11 cellular contexts compared by ENCODE assay signal in genomic region chr22:39470462-39471335, GRCh38. TPM values are rescaled to one million over a fixed set of nuclear protein-coding genes. Genes with fewer than 3 reads are reported as not detected.
DNase-seq lines count a peak whose midpoint lies in the region; ATAC-seq and TF ChIP-seq lines count a peak whose summit lies in the region.
"Had no signal": no experiment of that assay in that cellular context is flagged by ENCODE, and none has a peak within 500 bp of the region (broad histone marks: within the 10 kb centered on the region; RNA-seq: fewer than 3 reads in every experiment).

No MANE protein-coding gene starts in this region.

- no peak overlapping the region for H3K9ac ChIP-seq in neural progenitor cell

- H3K9me3 ChIP-seq in neural progenitor cell (ENCODE audit: low read depth), result no peaks in the 10 kb centered on the region

- H3K4me1 ChIP-seq in neural progenitor cell, result peaks cover 51% of the 10 kb centered on the region
- no peaks in the 10 kb centered on the region for H3K4me1 ChIP-seq in foreskin keratinocyte

- H3K4me3 Mint-ChIP-seq in IgD-negative memory B cell (peak overlapping the region in 3 of 4 donors; percentile 15 to 80 (median 75)), neural progenitor cell (peak overlapping the region; percentile 75)
- no peak overlapping the region for H3K4me3 Mint-ChIP-seq in dendritic cell treated with granulocyte-macrophage colony-stimulating factor and Interleukin-4, amounts not matched to agents 40 ng/mL and 50 ng/mL, for 4 days
- H3K4me3 Mint-ChIP-seq: activated naive CD4-positive, alpha-beta T cell treated with anti-CD3 and anti-CD28 coated beads, Interleukin-2, amount 10 ng/mL, durations not matched to agents 7 days and 5 days; effector memory CD8-positive, alpha-beta T cell had no signal

- ATAC-seq in foreskin keratinocyte, result no peak

- no peaks in the 10 kb centered on the region for H3K36me3 Mint-ChIP-seq in IgD-negative memory B cell
- no peaks in the 10 kb centered on the region for H3K36me3 Mint-ChIP-seq in dendritic cell treated with granulocyte-macrophage colony-stimulating factor and Interleukin-4, amounts not matched to agents 40 ng/mL and 50 ng/mL, for 4 days (ENCODE audit: low read depth)
- peaks cover 2% of the 10 kb centered on the region for H3K36me3 Mint-ChIP-seq in neural progenitor cell

- no peaks in the 10 kb centered on the region for H3K9me3 Mint-ChIP-seq in IgD-negative memory B cell
- H3K9me3 Mint-ChIP-seq in dendritic cell treated with granulocyte-macrophage colony-stimulating factor and Interleukin-4, amounts not matched to agents 40 ng/mL and 50 ng/mL, for 4 days, result no peaks in the 10 kb centered on the region
- peaks cover under 1% of the 10 kb centered on the region for H3K9me3 Mint-ChIP-seq in neural progenitor cell
- H3K9me3 Mint-ChIP-seq: activated naive CD4-positive, alpha-beta T cell treated with anti-CD3 and anti-CD28 coated beads, Interleukin-2, amount 10 ng/mL, durations not matched to agents 7 days and 5 days; effector memory CD8-positive, alpha-beta T cell had no signal

- H3K27ac Mint-ChIP-seq in IgD-negative memory B cell (peak overlapping the region; percentile 30 to 95 (median 93)), neural progenitor cell (peak overlapping the region; percentile 94)
- H3K27ac Mint-ChIP-seq in dendritic cell treated with granulocyte-macrophage colony-stimulating factor and Interleukin-4, amounts not matched to agents 40 ng/mL and 50 ng/mL, for 4 days, result peak overlapping the region; percentile 73

- TF ChIP-seq CTCF in 22Rv1 (IDR thresholded peaks at IDR 0.05) (no peak), neural progenitor cell (IDR thresholded peaks at IDR 0.05) (no peak), foreskin keratinocyte (conservative IDR thresholded peaks at IDR 0.05) (no peak)

- intact Hi-C loops in dendritic cell treated with granulocyte-macrophage colony-stimulating factor and Interleukin-4, amounts not matched to agents 40 ng/mL and 50 ng/mL, for 4 days (cut with micrococcal nuclease), result no loop called here

- H4K20me1 ChIP-seq in neural progenitor cell (ENCODE audit: low read depth), result peaks cover 79% of the 10 kb centered on the region

- H3K27me3 ChIP-seq in neural progenitor cell (no peaks in the 10 kb centered on the region), foreskin keratinocyte (peaks cover 39% of the 10 kb centered on the region)

- H3K27me3 Mint-ChIP-seq in IgD-negative memory B cell, result no peaks in the 10 kb centered on the region
- peaks cover 17% of the 10 kb centered on the region for H3K27me3 Mint-ChIP-seq in dendritic cell treated with granulocyte-macrophage colony-stimulating factor and Interleukin-4, amounts not matched to agents 40 ng/mL and 50 ng/mL, for 4 days
- H3K27me3 Mint-ChIP-seq in neural progenitor cell (ENCODE audit: insufficient read depth, low read depth), result no peaks in the 10 kb centered on the region

- H3K27ac ChIP-seq in 22Rv1 (peak overlapping the region; percentile 47; the same call in 1 of the 2 replicates), neural progenitor cell (peak overlapping the region; percentile 22), foreskin keratinocyte (no peak overlapping the region)

- no peak overlapping the region for H2AFZ ChIP-seq in neural progenitor cell (replicated peaks)

- peaks cover 19% of the 10 kb centered on the region for H3F3A ChIP-seq in neural progenitor cell (ENCODE audit: low read depth)

- H3K4me1 Mint-ChIP-seq in IgD-negative memory B cell, result peaks cover 39 to 64% (median 59%) of the 10 kb centered on the region in 3 donors
- peaks cover 74% of the 10 kb centered on the region for H3K4me1 Mint-ChIP-seq in dendritic cell treated with granulocyte-macrophage colony-stimulating factor and Interleukin-4, amounts not matched to agents 40 ng/mL and 50 ng/mL, for 4 days (ENCODE audit: low read depth)
- peaks cover 58% of the 10 kb centered on the region for H3K4me1 Mint-ChIP-seq in neural progenitor cell

- H3K79me2 ChIP-seq in neural progenitor cell (ENCODE audit: low read depth), result no peaks in the 10 kb centered on the region

- H3K4me2 ChIP-seq in neural progenitor cell, result peak overlapping the region; percentile 61

- no peaks in the 10 kb centered on the region for H3K36me3 ChIP-seq in neural progenitor cell

- DNase-seq in neural progenitor cell (ENCODE audit: low spot score) (peak; percentile 48), HuH-7.5 (ENCODE audit: low spot score) (no peak), GM03348 (ENCODE audit: low spot score) (no peak), foreskin keratinocyte (no peak), NCI-H187 treated with DMSO at 0.1 percent for 48 hours (lab: John Stamatoyannopoulos, UW) (no peak)
- DNase-seq: effector memory CD8-positive, alpha-beta T cell had no signal

- no peak overlapping the region for H3K4me3 ChIP-seq in neural progenitor cell

RNA-seq across cellular contexts. Expression of gene MGAT3, which starts 13.9 kb away (rescaled TPM):
- polyA plus RNA-seq in IgD-negative memory B cell, result 2.1 TPM
- total RNA-seq in neural progenitor cell (ENCODE audit: low replicate concordance), result 7.5 and 18.5 TPM in 2 replicates
- total RNA-seq in foreskin keratinocyte, result not detected in 2 replicates
- not detected in 2 replicates for polyA plus RNA-seq in foreskin keratinocyte
- total RNA-seq: LHCN-M2 had no signal

RNA-seq across cellular contexts. Expression of gene MIEF1, which starts 31.4 kb away (rescaled TPM):
- polyA plus RNA-seq in IgD-negative memory B cell (24.8 TPM), foreskin keratinocyte (10.0 and 11.2 TPM in 2 replicates)
- total RNA-seq in neural progenitor cell (ENCODE audit: low replicate concordance) (22.0 and 32.7 TPM in 2 replicates), foreskin keratinocyte (27.6 and 28.0 TPM in 2 replicates)

RNA-seq across cellular contexts. Expression of gene ATF4, which starts 49.7 kb away (rescaled TPM):
- polyA plus RNA-seq in IgD-negative memory B cell, result 186 TPM
- 189 and 230 TPM in 2 replicates for total RNA-seq in neural progenitor cell (ENCODE audit: low replicate concordance)
- 541 and 610 TPM in 2 replicates for total RNA-seq in foreskin keratinocyte
- 662 and 690 TPM in 2 replicates for polyA plus RNA-seq in foreskin keratinocyte
